ENCODE assay signal across 8 cellular contexts in the genomic region with DNA sequence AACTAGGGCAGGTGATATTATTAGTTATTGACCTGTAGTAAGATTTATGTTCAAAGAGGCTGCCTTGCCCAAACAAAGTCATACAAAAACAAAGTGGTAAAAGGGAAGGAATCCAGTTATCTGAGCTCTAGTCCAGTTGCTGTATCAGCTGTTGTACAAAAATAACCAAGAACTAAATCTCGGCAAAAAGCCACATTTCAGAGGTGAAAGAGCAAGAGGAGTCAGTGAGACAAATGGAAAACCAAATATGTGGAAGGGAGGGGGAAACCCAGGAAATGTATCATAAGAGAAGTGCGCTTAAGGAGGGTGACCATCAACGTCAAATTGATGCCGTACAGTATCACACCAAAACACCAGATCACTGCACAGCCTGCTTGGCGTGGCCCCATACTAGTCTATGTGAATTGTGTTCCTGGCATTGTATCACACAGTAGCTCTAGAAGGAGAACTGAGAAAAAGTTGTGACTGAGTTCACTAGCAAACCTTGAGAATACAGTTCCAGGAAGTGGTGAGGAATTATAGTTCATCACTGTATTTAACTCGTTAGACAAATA. TPM values are rescaled to one million over a fixed set of nuclear protein-coding genes. Genes with fewer than 3 reads are reported as not detected.
DNase-seq lines count a peak whose midpoint lies in the region; ATAC-seq and TF ChIP-seq lines count a peak whose summit lies in the region.

No MANE protein-coding gene starts in this region.

- no peaks in the 10 kb centered on the region for H3K27me3 Mint-ChIP-seq in T-cell

- peak; percentile 44 for TF ChIP-seq POLR2A in GM18505 (IDR thresholded peaks at IDR 0.05; ENCODE audit: borderline replicate concordance, extremely low read depth, insufficient read depth, insufficient read length)

- ATAC-seq in GM18505 (IDR thresholded peaks at IDR 0.05; ENCODE audit: unreplicated experiment): peak; percentile 78
- ATAC-seq in GM21723 (IDR thresholded peaks at IDR 0.05; ENCODE audit: unreplicated experiment): peak; percentile 72
- ATAC-seq in T-cell (replicated peaks in 1 of 4): peak; percentile 48 to 67 (median 58)

- peak in 10 of 34 experiments; percentile 1 to 25 (median 10) for DNase-seq in T-cell
- DNase-seq in kidney tubule cell (ENCODE audit: low spot score): peak; percentile 42
- no peak for DNase-seq in D341Med (ENCODE audit: low spot score)
- no peak for DNase-seq in NCI-H510A (lab: John Stamatoyannopoulos, UW)
- no peak for DNase-seq in activated CD4-positive, CD25-positive, alpha-beta regulatory T cell (lab: John Stamatoyannopoulos, UW)
- DNase-seq in NCI-H2029 treated with DMSO at 0.1 percent for 48 hours (lab: John Stamatoyannopoulos, UW): no peak

- H3K4me1 Mint-ChIP-seq in T-cell: peaks cover 77 to 82% (median 80%) of the 10 kb centered on the region in 3 donors

- peak overlapping the region; percentile 95 to 97 for H3K27ac Mint-ChIP-seq in T-cell

- peak overlapping the region in 2 of 3 donors; percentile 55 to 56 for H3K4me3 Mint-ChIP-seq in T-cell

- H3K9me3 Mint-ChIP-seq in T-cell: no peaks in the 10 kb centered on the region

- H3K36me3 Mint-ChIP-seq in T-cell: peaks cover 25% of the 10 kb centered on the region

- CTCF ChIA-PET in T-cell (lab: Charles Lee): interaction anchor here (0.6 to 1.1 kb wide), 2 partner anchors 177 to 282 kb away, joined by 3 read pairs; no protein-coding TSS in a partner anchor

- POLR2A ChIA-PET in T-cell (lab: Charles Lee): interaction anchor here (0.6 kb wide), 2 partner anchors 8 to 181 kb away, joined by 3 to 6 read pairs; no protein-coding TSS in a partner anchor

RNA-seq across cellular contexts. Expression of a gene that starts 6.4 kb away (rescaled TPM):
- 1 to 10 TPM; 2.5 to 6.7 (median 3.5) TPM for total RNA-seq in T-cell
